In genomic region chr10:102113261-102113955, GRCh38 we compare ENCODE assay signal across 8 cellular contexts. TPM values are rescaled to one million over a fixed set of nuclear protein-coding genes. Genes with fewer than 3 reads are reported as not detected.
DNase-seq lines count a peak whose midpoint lies in the region; FAIRE-seq and TF ChIP-seq lines count a peak whose summit lies in the region.

No MANE protein-coding gene starts in this region.

- peaks cover 52% of the 10 kb centered on the region for H3K4me1 ChIP-seq in keratinocyte (ENCODE audit: control insufficient read depth, extremely low read depth, insufficient read depth, low read length)
- H3K4me1 ChIP-seq in subcutaneous abdominal adipose tissue (ENCODE audit: control insufficient read depth in 5 of 5, insufficient read depth in 5 of 5, low read length in 5 of 5), result peaks cover 17 to 60% (median 53%) of the 10 kb centered on the region in 5 donors

- no peaks in the 10 kb centered on the region for H3K9me3 Mint-ChIP-seq in activated T-helper 2 cell treated with anti-CD3 and anti-CD28 coated beads, Interferon-gamma antibody, Interleukin-2, Interleukin-4, amounts not matched to agents 10 μg/mL and 5 μg/mL and 100 μg/mL, durations not matched to agents 14 hours and 24 hours and 36 hours

- no peaks in the 10 kb centered on the region for H3K27me3 ChIP-seq in keratinocyte (ENCODE audit: control insufficient read depth, extremely low read depth, insufficient read depth, low read length)
- no peaks in the 10 kb centered on the region for H3K27me3 ChIP-seq in subcutaneous abdominal adipose tissue (ENCODE audit: control insufficient read depth in 5 of 5, insufficient read depth in 4 of 5, low read length in 5 of 5)

- peaks cover 35% of the 10 kb centered on the region for H3K36me3 Mint-ChIP-seq in activated T-helper 2 cell treated with anti-CD3 and anti-CD28 coated beads, Interferon-gamma antibody, Interleukin-2, Interleukin-4, amounts not matched to agents 10 μg/mL and 5 μg/mL and 100 μg/mL, durations not matched to agents 14 hours and 24 hours and 36 hours (ENCODE audit: low read depth)

- peak; percentile 22 for DNase-seq in activated CD4-positive, alpha-beta T cell treated with anti-CD3 and anti-CD28 coated beads for 48 hours
- DNase-seq in activated CD4-positive, alpha-beta T cell treated with anti-CD3 and anti-CD28 coated beads, Interleukin-2, amount 50 U/mL, for 1 hour, result no peak
- DNase-seq in activated T-helper 2 cell treated with anti-CD3 and anti-CD28 coated beads, Interferon-gamma antibody, Interleukin-2, Interleukin-4, amounts not matched to agents 10 μg/mL and 5 μg/mL and 100 μg/mL, durations not matched to agents 14 hours and 24 hours and 36 hours (ENCODE audit: low spot score), result no peak
- DNase-seq in keratinocyte (ENCODE audit: low read depth, low spot score) (peak; percentile 80), GDM1 (lab: John Stamatoyannopoulos, UW) (no peak), DMS153 (lab: John Stamatoyannopoulos, UW) (no peak), GM19238 (ENCODE audit: insufficient read length, low spot score) (no peak)

- H3K27ac Mint-ChIP-seq in activated T-helper 2 cell treated with anti-CD3 and anti-CD28 coated beads, Interferon-gamma antibody, Interleukin-2, Interleukin-4, amounts not matched to agents 10 μg/mL and 5 μg/mL and 100 μg/mL, durations not matched to agents 14 hours and 24 hours and 36 hours, result peak overlapping the region; percentile 71

- H3K4me1 Mint-ChIP-seq in activated T-helper 2 cell treated with anti-CD3 and anti-CD28 coated beads, Interferon-gamma antibody, Interleukin-2, Interleukin-4, amounts not matched to agents 10 μg/mL and 5 μg/mL and 100 μg/mL, durations not matched to agents 14 hours and 24 hours and 36 hours (ENCODE audit: low read depth), result peaks cover 50% of the 10 kb centered on the region

- peaks cover 26 to 32% of the 10 kb centered on the region in 2 experiments for H3K36me3 ChIP-seq in keratinocyte (ENCODE audit: control insufficient read depth in 2 of 2, extremely low read depth in 1 of 2, insufficient read depth in 2 of 2, low read length in 2 of 2)
- H3K36me3 ChIP-seq in subcutaneous abdominal adipose tissue (ENCODE audit: control insufficient read depth in 5 of 5, insufficient read depth in 5 of 5, low read length in 5 of 5), result peaks cover 3 to 31% (median 31%) of the 10 kb centered on the region in 5 donors

- dilution Hi-C loops in keratinocyte (cut with MboI; ENCODE audit: extremely low pct_ligation_motif_present, low sequenced_read_pairs), result no loop called here

- intact Hi-C loops in activated T-helper 2 cell treated with anti-CD3 and anti-CD28 coated beads, Interferon-gamma antibody, Interleukin-2, Interleukin-4, amounts not matched to agents 10 μg/mL and 5 μg/mL and 100 μg/mL, durations not matched to agents 14 hours and 24 hours and 36 hours (cut with micrococcal nuclease), result loop anchor here (10.0 kb wide), 1 partner anchor 419 kb away; the partner anchor contains the start of gene FBXW4

- H3K27ac ChIP-seq in keratinocyte (ENCODE audit: control insufficient read depth, insufficient read depth, low read length) (peak overlapping the region; percentile 95), subcutaneous abdominal adipose tissue (ENCODE audit: low read depth, low read length) (no peak overlapping the region)

- peak; percentile 88 for FAIRE-seq in keratinocyte (lab: Jason Lieb, UNC)

- TF ChIP-seq CTCF in keratinocyte (optimal IDR thresholded peaks at IDR 0.05 in 1 of 3, IDR thresholded peaks at IDR 0.05 in 1 of 3, conservative IDR thresholded peaks at IDR 0.05 in 1 of 3; ENCODE audit: extremely low read depth in 1 of 3, insufficient read depth in 2 of 3, low read length in 3 of 3), result no peak

- H3K9ac ChIP-seq in keratinocyte (ENCODE audit: control insufficient read depth, extremely low read depth, insufficient read depth, low read length) (peak overlapping the region; percentile 93), subcutaneous abdominal adipose tissue (ENCODE audit: low read length in 5 of 5) (peak overlapping the region; percentile 9 to 84 (median 63))

- H3K79me2 ChIP-seq in keratinocyte (ENCODE audit: control insufficient read depth, insufficient read depth, low read length), result peaks cover 83% of the 10 kb centered on the region

- H3K4me2 ChIP-seq in keratinocyte (ENCODE audit: control insufficient read depth, extremely low read depth, insufficient read depth, low read depth, low read length), result peak overlapping the region; percentile 98

- H3K9me1 ChIP-seq in keratinocyte (ENCODE audit: control insufficient read depth, extremely low read depth, insufficient read depth, low read length), result peaks cover 6% of the 10 kb centered on the region

- H3K4me3 Mint-ChIP-seq in activated T-helper 2 cell treated with anti-CD3 and anti-CD28 coated beads, Interferon-gamma antibody, Interleukin-2, Interleukin-4, amounts not matched to agents 10 μg/mL and 5 μg/mL and 100 μg/mL, durations not matched to agents 14 hours and 24 hours and 36 hours (ENCODE audit: low read depth), result peak overlapping the region; percentile 79

- H3K9me3 ChIP-seq in keratinocyte (ENCODE audit: control insufficient read depth, low read depth, low read length) (no peaks in the 10 kb centered on the region), subcutaneous abdominal adipose tissue (ENCODE audit: control insufficient read depth in 5 of 5, low read length in 5 of 5) (no peaks in the 10 kb centered on the region)

- no peak overlapping the region for H2AFZ ChIP-seq in keratinocyte (ENCODE audit: control insufficient read depth, low read length)

- peaks cover 3% of the 10 kb centered on the region for H4K20me1 ChIP-seq in keratinocyte (ENCODE audit: control insufficient read depth, extremely low read depth, insufficient read depth, low read length)

- H3K4me3 ChIP-seq in keratinocyte (ENCODE audit: control insufficient read depth in 2 of 3, extremely low read depth in 1 of 3, insufficient read depth in 2 of 3, low read depth in 1 of 3, low read length in 3 of 3) (peak overlapping the region; percentile 77 to 85 (median 82)), subcutaneous abdominal adipose tissue (ENCODE audit: low read depth in 1 of 5, low read length in 5 of 5) (peak overlapping the region; percentile 59 to 71 (median 64))

- no peaks in the 10 kb centered on the region for H3K27me3 Mint-ChIP-seq in activated T-helper 2 cell treated with anti-CD3 and anti-CD28 coated beads, Interferon-gamma antibody, Interleukin-2, Interleukin-4, amounts not matched to agents 10 μg/mL and 5 μg/mL and 100 μg/mL, durations not matched to agents 14 hours and 24 hours and 36 hours (ENCODE audit: low read depth)

RNA-seq across cellular contexts. Expression of gene LDB1, which starts 6.8 kb away (rescaled TPM):
- total RNA-seq in activated T-helper 2 cell treated with anti-CD3 and anti-CD28 coated beads, Interferon-gamma antibody, Interleukin-2, Interleukin-4, amounts not matched to agents 10 μg/mL and 5 μg/mL and 100 μg/mL, durations not matched to agents 14 hours and 24 hours and 36 hours, result 71.8 and 74.8 TPM in 2 replicates
- 71.7 to 166 TPM (median 97.3 TPM) in 3 replicates for polyA plus RNA-seq in keratinocyte
- polyA plus RNA-seq in keratinocyte (2011; ENCODE audit: low read depth), result 23.5 TPM
- 57.6 and 69.3 TPM in 2 replicates for polyA plus RNA-seq in keratinocyte (2011; cell fraction: cytosol; rRNA removed)
- 344 and 409 TPM in 2 replicates for polyA plus RNA-seq in keratinocyte (2011; cell fraction: nucleus; rRNA removed)
- 59.9 and 64.4 TPM in 2 replicates for polyA plus RNA-seq in keratinocyte (2012; ENCODE audit: low replicate concordance)
- polyA minus RNA-seq in keratinocyte, result 179 to 205 TPM (median 190 TPM) in 3 replicates
- 107 TPM for polyA minus RNA-seq in keratinocyte (2011; cell fraction: cytosol; rRNA and poly(A)+ RNA removed)
- polyA minus RNA-seq in keratinocyte (2011; cell fraction: nucleus; rRNA and poly(A)+ RNA removed), result 104 and 137 TPM in 2 replicates

RNA-seq across cellular contexts. Expression of gene PPRC1, which starts 19.4 kb away (rescaled TPM):
- total RNA-seq in activated T-helper 2 cell treated with anti-CD3 and anti-CD28 coated beads, Interferon-gamma antibody, Interleukin-2, Interleukin-4, amounts not matched to agents 10 μg/mL and 5 μg/mL and 100 μg/mL, durations not matched to agents 14 hours and 24 hours and 36 hours, result 91.3 and 94.1 TPM in 2 replicates
- 12.9 to 31.0 TPM (median 17.9 TPM) in 3 replicates for polyA plus RNA-seq in keratinocyte
- 16.0 TPM for polyA plus RNA-seq in keratinocyte (2011; ENCODE audit: low read depth)
- polyA plus RNA-seq in keratinocyte (2011; cell fraction: cytosol; rRNA removed), result 14.2 and 17.1 TPM in 2 replicates
- polyA plus RNA-seq in keratinocyte (2011; cell fraction: nucleus; rRNA removed), result 70.5 and 71.2 TPM in 2 replicates
- 33.2 and 39.2 TPM in 2 replicates for polyA plus RNA-seq in keratinocyte (2012; ENCODE audit: low replicate concordance)
- 28.1 to 117 TPM (median 35.9 TPM) in 3 replicates for polyA minus RNA-seq in keratinocyte
- 27.6 TPM for polyA minus RNA-seq in keratinocyte (2011; cell fraction: cytosol; rRNA and poly(A)+ RNA removed)
- 32.9 and 36.4 TPM in 2 replicates for polyA minus RNA-seq in keratinocyte (2011; cell fraction: nucleus; rRNA and poly(A)+ RNA removed)

RNA-seq across cellular contexts. Expression of gene NOLC1, which starts 38.8 kb away (rescaled TPM):
- 195 and 196 TPM in 2 replicates for total RNA-seq in activated T-helper 2 cell treated with anti-CD3 and anti-CD28 coated beads, Interferon-gamma antibody, Interleukin-2, Interleukin-4, amounts not matched to agents 10 μg/mL and 5 μg/mL and 100 μg/mL, durations not matched to agents 14 hours and 24 hours and 36 hours
- 76.2 to 195 TPM (median 126 TPM) in 3 replicates for polyA plus RNA-seq in keratinocyte
- polyA plus RNA-seq in keratinocyte (2011; ENCODE audit: low read depth), result 45.3 TPM
- polyA plus RNA-seq in keratinocyte (2011; cell fraction: cytosol; rRNA removed), result 119 and 132 TPM in 2 replicates
- polyA plus RNA-seq in keratinocyte (2011; cell fraction: nucleus; rRNA removed), result 133 and 187 TPM in 2 replicates
- polyA plus RNA-seq in keratinocyte (2012; ENCODE audit: low replicate concordance), result 48.3 and 103 TPM in 2 replicates
- 36.8 to 101 TPM (median 48.8 TPM) in 3 replicates for polyA minus RNA-seq in keratinocyte
- 58.7 TPM for polyA minus RNA-seq in keratinocyte (2011; cell fraction: cytosol; rRNA and poly(A)+ RNA removed)
- 36.8 and 63.9 TPM in 2 replicates for polyA minus RNA-seq in keratinocyte (2011; cell fraction: nucleus; rRNA and poly(A)+ RNA removed)

RNA-seq across cellular contexts. Expression of gene HPS6, which starts 48.3 kb away (rescaled TPM):
- total RNA-seq in activated T-helper 2 cell treated with anti-CD3 and anti-CD28 coated beads, Interferon-gamma antibody, Interleukin-2, Interleukin-4, amounts not matched to agents 10 μg/mL and 5 μg/mL and 100 μg/mL, durations not matched to agents 14 hours and 24 hours and 36 hours, result 25.4 and 25.5 TPM in 2 replicates
- polyA plus RNA-seq in keratinocyte, result 8.6 to 15.7 TPM (median 13.3 TPM) in 3 replicates
- 3.0 TPM for polyA plus RNA-seq in keratinocyte (2011; ENCODE audit: low read depth)
- polyA plus RNA-seq in keratinocyte (2011; cell fraction: cytosol; rRNA removed), result 6.1 and 12.0 TPM in 2 replicates
- 13.3 and 19.3 TPM in 2 replicates for polyA plus RNA-seq in keratinocyte (2011; cell fraction: nucleus; rRNA removed)
- 10.1 and 21.5 TPM in 2 replicates for polyA plus RNA-seq in keratinocyte (2012; ENCODE audit: low replicate concordance)
- polyA minus RNA-seq in keratinocyte, result 15.5 to 21.3 TPM (median 21.3 TPM) in 3 replicates
- polyA minus RNA-seq in keratinocyte (2011; cell fraction: cytosol; rRNA and poly(A)+ RNA removed), result 29.0 TPM
- 19.7 and 21.6 TPM in 2 replicates for polyA minus RNA-seq in keratinocyte (2011; cell fraction: nucleus; rRNA and poly(A)+ RNA removed)

RNA-seq across cellular contexts. Expression of gene ARMH3, which starts 57.4 kb away (rescaled TPM):
- total RNA-seq in activated T-helper 2 cell treated with anti-CD3 and anti-CD28 coated beads, Interferon-gamma antibody, Interleukin-2, Interleukin-4, amounts not matched to agents 10 μg/mL and 5 μg/mL and 100 μg/mL, durations not matched to agents 14 hours and 24 hours and 36 hours, result 19.1 and 25.5 TPM in 2 replicates
- 23.2 to 25.3 TPM (median 25.2 TPM) in 3 replicates for polyA plus RNA-seq in keratinocyte
- 4.9 TPM for polyA plus RNA-seq in keratinocyte (2011; ENCODE audit: low read depth)
- 17.5 and 23.4 TPM in 2 replicates for polyA plus RNA-seq in keratinocyte (2011; cell fraction: cytosol; rRNA removed)
- polyA plus RNA-seq in keratinocyte (2011; cell fraction: nucleus; rRNA removed), result 27.4 and 30.2 TPM in 2 replicates
- polyA plus RNA-seq in keratinocyte (2012; ENCODE audit: low replicate concordance), result 10.2 and 21.6 TPM in 2 replicates
- polyA minus RNA-seq in keratinocyte, result 18.3 to 33.2 TPM (median 22.1 TPM) in 3 replicates
- 10.9 TPM for polyA minus RNA-seq in keratinocyte (2011; cell fraction: cytosol; rRNA and poly(A)+ RNA removed)
- polyA minus RNA-seq in keratinocyte (2011; cell fraction: nucleus; rRNA and poly(A)+ RNA removed), result 19.7 and 37.6 TPM in 2 replicates

Comparison
In these comparisons a context has a peak if more than half of its experiments do, and no peak if none do; other contexts are left out.
1. DNase-seq: peak in activated CD4-positive, alpha-beta T cell treated with anti-CD3 and anti-CD28 coated beads for 48 hours (single experiment) and keratinocyte (single experiment); none in activated CD4-positive, alpha-beta T cell treated with anti-CD3 and anti-CD28 coated beads, Interleukin-2, amount 50 U/mL, for 1 hour (single experiment), activated T-helper 2 cell treated with anti-CD3 and anti-CD28 coated beads, Interferon-gamma antibody, Interleukin-2, Interleukin-4, amounts not matched to agents 10 μg/mL and 5 μg/mL and 100 μg/mL, durations not matched to agents 14 hours and 24 hours and 36 hours (single experiment), GDM1 (single experiment), DMS153 (single experiment) and GM19238 (single experiment).